In the genomic region with DNA sequence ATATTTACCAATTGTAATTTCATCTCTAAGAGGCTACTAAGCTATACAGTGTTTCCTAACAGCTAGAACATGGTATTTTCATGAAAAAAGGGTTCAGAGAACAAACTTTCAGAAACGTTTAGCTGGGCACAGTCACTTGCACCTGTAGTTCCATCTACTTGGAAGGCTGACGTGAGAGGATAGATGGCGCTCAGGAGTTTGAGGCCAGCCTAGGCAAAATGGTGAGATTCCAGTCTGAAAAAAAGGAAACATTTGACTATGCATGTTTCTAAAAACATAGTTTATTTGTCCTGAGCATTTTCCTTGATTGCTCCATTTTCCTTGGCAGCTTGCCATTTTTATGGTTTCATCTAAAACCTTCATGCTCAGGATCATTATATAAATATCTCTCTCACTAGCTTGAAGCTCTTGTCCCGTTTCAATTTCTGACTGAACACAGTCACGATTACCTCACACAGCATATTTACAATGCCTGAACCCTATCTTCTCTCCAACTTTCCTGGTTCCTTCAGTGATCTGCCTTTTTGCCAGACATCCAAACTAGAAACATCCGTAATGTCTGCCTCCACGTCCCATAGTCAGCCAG, we compare ENCODE assay signal across 18 cellular contexts.
DNase-seq lines count a peak whose midpoint lies in the region; ATAC-seq and TF ChIP-seq lines count a peak whose summit lies in the region.
"Had no signal": no experiment of that assay in that cellular context is flagged by ENCODE, and none has a peak within 500 bp of the region (broad histone marks: within the 10 kb centered on the region; RNA-seq: fewer than 3 reads in every experiment).

No MANE protein-coding gene starts in this region.

- H3K9me3 Mint-ChIP-seq in H9, result peaks cover 0 to 3% of the 10 kb centered on the region in 2 experiments; a peak in 2 of 5 replicates
- H3K9me3 Mint-ChIP-seq: activated naive CD8-positive, alpha-beta T cell treated with anti-CD3 and anti-CD28 coated beads, Interleukin-2, amount 10 ng/mL, durations not matched to agents 7 days and 5 days; dendritic cell treated with granulocyte-macrophage colony-stimulating factor and Interleukin-4, amounts not matched to agents 40 ng/mL and 50 ng/mL, for 4 days; memory B cell had no signal

- no peak overlapping the region for H2BK5ac ChIP-seq in H9 (ENCODE audit: insufficient read length, low read length)

- no peaks in the 10 kb centered on the region for H3K4me1 Mint-ChIP-seq in H9

- no peak overlapping the region for H3K4ac ChIP-seq in H9 (ENCODE audit: low read depth, low read length)

- no peak overlapping the region for H3K56ac ChIP-seq in H9 (ENCODE audit: insufficient read length, low read depth, low read length)

- H3K23me2 ChIP-seq in H9 (ENCODE audit: insufficient read length, low read depth, low read length, poor library complexity, severe bottlenecking), result no peaks in the 10 kb centered on the region

- no peaks in the 10 kb centered on the region for H3K27me3 ChIP-seq in H9 (ENCODE audit: insufficient read depth, low read length)
- no peaks in the 10 kb centered on the region for H3K27me3 ChIP-seq in fibroblast of lung (ENCODE audit: control insufficient read depth, insufficient read depth, low read length)
- H3K27me3 ChIP-seq in gastroesophageal sphincter, result no peaks in the 10 kb centered on the region
- H3K27me3 ChIP-seq: vagina had no signal

- H3K79me1 ChIP-seq in H9 (ENCODE audit: insufficient read depth, low read depth, low read length, poor library complexity, severe bottlenecking), result no peaks in the 10 kb centered on the region

- H3K4me3 ChIP-seq in fibroblast of lung (replicated peaks in 1 of 4; ENCODE audit: control extremely low read depth in 1 of 4, insufficient read depth in 1 of 4, low read depth in 3 of 4, low read length in 4 of 4) (no peak overlapping the region), retinal pigment epithelial cell (ENCODE audit: low read length) (no peak overlapping the region), gastroesophageal sphincter (no peak overlapping the region)
- H3K4me3 ChIP-seq: HAP-1, skin epidermis, vagina had no signal

- no peak overlapping the region for H2BK120ac ChIP-seq in H9 (ENCODE audit: low read depth, low read length, poor library complexity, severe bottlenecking)

- H3K9ac ChIP-seq in H9 (ENCODE audit: extremely low read depth, insufficient read length, low read length) (no peak overlapping the region), fibroblast of lung (ENCODE audit: insufficient read depth, low read length) (no peak overlapping the region)

- no peak overlapping the region for H3T11ph ChIP-seq in H9 (ENCODE audit: low read length)

- H4K91ac ChIP-seq in H9 (ENCODE audit: insufficient read length, low read depth, low read length), result no peak overlapping the region

- peaks cover 3 to 5% (median 5%) of the 10 kb centered on the region in 3 experiments; a peak in 5 of 7 replicates for H3K36me3 Mint-ChIP-seq in H9 (ENCODE audit: insufficient read depth in 1 of 3, low read depth in 3 of 3)

- no peak overlapping the region for H3K4me3 Mint-ChIP-seq in H9
- H3K4me3 Mint-ChIP-seq: activated naive CD8-positive, alpha-beta T cell treated with anti-CD3 and anti-CD28 coated beads, Interleukin-2, amount 10 ng/mL, durations not matched to agents 7 days and 5 days; dendritic cell treated with granulocyte-macrophage colony-stimulating factor and Interleukin-4, amounts not matched to agents 40 ng/mL and 50 ng/mL, for 4 days; memory B cell had no signal

- no peak overlapping the region for H2BK12ac ChIP-seq in H9 (ENCODE audit: insufficient read length, low read depth, low read length)

- in situ Hi-C loops in GM13977 (cut with MboI; ENCODE audit: low pct_unique_long_range_greater_than_20kb, low sequenced_read_pairs, unreplicated experiment), result no loop called here

- no peak overlapping the region for H3K27ac ChIP-seq in H9 (ENCODE audit: insufficient read length, low read depth, low read length)
- peak overlapping the region; percentile 8 for H3K27ac ChIP-seq in fibroblast of lung (ENCODE audit: insufficient read depth, low read length)
- H3K27ac ChIP-seq in gastroesophageal sphincter, result no peak overlapping the region
- H3K27ac ChIP-seq: skin epidermis, vagina had no signal

- no peak overlapping the region for H3K27ac Mint-ChIP-seq in H9
- H3K27ac Mint-ChIP-seq: activated naive CD8-positive, alpha-beta T cell treated with anti-CD3 and anti-CD28 coated beads, Interleukin-2, amount 10 ng/mL, durations not matched to agents 7 days and 5 days; dendritic cell treated with granulocyte-macrophage colony-stimulating factor and Interleukin-4, amounts not matched to agents 40 ng/mL and 50 ng/mL, for 4 days; memory B cell had no signal

- WGBS in H9 (ENCODE audit: extremely low coverage, insufficient read length, low lambda C conversion rate), result no CpG with 5 or more reads among the region's 7 CpGs
- WGBS in gastroesophageal sphincter (ENCODE audit: low coverage in 1 of 2), 2 donors, result 45 to 61% methylated on average over 7 of the region's 7 CpGs

- no peak overlapping the region for H3K18ac ChIP-seq in H9 (ENCODE audit: insufficient read length, low read depth, low read length)

- no peak overlapping the region for H4K5ac ChIP-seq in H9 (ENCODE audit: insufficient read length, low read depth, low read length)

- no peak for TF ChIP-seq EP300 in gastroesophageal sphincter (IDR thresholded peaks at IDR 0.05)

- no peak for TF ChIP-seq POLR2A in gastroesophageal sphincter (IDR thresholded peaks at IDR 0.05)

- H3K4me1 ChIP-seq in H9 (ENCODE audit: insufficient read depth, low read length) (no peaks in the 10 kb centered on the region), fibroblast of lung (ENCODE audit: control insufficient read depth, extremely low read depth, insufficient read depth, low read length) (peaks cover 3% of the 10 kb centered on the region), gastroesophageal sphincter (peaks cover 0 to 8% (median 0%) of the 10 kb centered on the region in 3 donors)
- H3K4me1 ChIP-seq: vagina had no signal

- H2AFZ ChIP-seq in H9 (ENCODE audit: low read length) (no peak overlapping the region), fibroblast of lung (ENCODE audit: low read length) (peak overlapping the region; percentile 33)

- H4K8ac ChIP-seq in H9 (replicated peaks; ENCODE audit: insufficient read length, low read depth, low read length), result no peak overlapping the region

- H3K36me3 ChIP-seq in fibroblast of lung (ENCODE audit: control insufficient read depth, insufficient read depth, low read length), result no peaks in the 10 kb centered on the region
- H3K36me3 ChIP-seq in gastroesophageal sphincter, result no peaks in the 10 kb centered on the region
- H3K36me3 ChIP-seq: vagina had no signal

- no peak for DNase-seq in H9
- peak; percentile 27 for DNase-seq in amniotic stem cell (lab: John Stamatoyannopoulos, UW)
- DNase-seq in fibroblast of lung (ENCODE audit: low read depth in 2 of 2), result peak; percentile 59 to 94
- DNase-seq in retinal pigment epithelial cell (ENCODE audit: low read depth), result no peak
- DNase-seq in GM13977 (ENCODE audit: low spot score), result no peak
- DNase-seq: activated CD8-positive, alpha-beta memory T cell treated with anti-CD3 and anti-CD28 coated beads, Interleukin-2, amount 50 U/mL, for 48 hours; activated naive CD8-positive, alpha-beta T cell treated with anti-CD3 and anti-CD28 coated beads, Interleukin-2, amount 10 ng/mL, durations not matched to agents 7 days and 5 days; DND-41; NCI-H1417; SHP77; stimulated activated naive CD4-positive, alpha-beta T cell treated with Interleukin-2 at 50 U/mL for 16 hours had no signal

- H3K79me2 ChIP-seq in H9 (ENCODE audit: insufficient read depth, low read length) (no peaks in the 10 kb centered on the region), fibroblast of lung (ENCODE audit: control insufficient read depth, insufficient read depth, low read length) (no peaks in the 10 kb centered on the region)

- H3K23ac ChIP-seq in H9 (ENCODE audit: insufficient read length, low read depth, low read length), result no peak overlapping the region

- no peak overlapping the region for H2AK5ac ChIP-seq in H9 (ENCODE audit: insufficient read length, low read length)

- no peaks in the 10 kb centered on the region for H3K9me3 ChIP-seq in H9 (ENCODE audit: control insufficient read depth, low read depth, low read length)
- no peaks in the 10 kb centered on the region for H3K9me3 ChIP-seq in fibroblast of lung (ENCODE audit: control insufficient read depth, insufficient read depth, low read depth, low read length)
- no peaks in the 10 kb centered on the region for H3K9me3 ChIP-seq in gastroesophageal sphincter
- H3K9me3 ChIP-seq: HAP-1, vagina had no signal

- no peak overlapping the region for H2BK20ac ChIP-seq in H9 (ENCODE audit: low read depth, low read length, poor library complexity, severe bottlenecking)

- no peak overlapping the region for H3K14ac ChIP-seq in H9 (ENCODE audit: insufficient read depth, low read length)

- ATAC-seq in gastroesophageal sphincter (no peak), GM19035 (IDR thresholded peaks at IDR 0.05; ENCODE audit: unreplicated experiment) (no peak)

- no peaks in the 10 kb centered on the region for H4K20me1 ChIP-seq in H9 (ENCODE audit: control insufficient read depth, insufficient read depth, insufficient read length)
- no peaks in the 10 kb centered on the region for H4K20me1 ChIP-seq in fibroblast of lung (ENCODE audit: control insufficient read depth, extremely low read depth, insufficient read depth, low read length)

- TF ChIP-seq CTCF in H9 (conservative IDR thresholded peaks at IDR 0.05), result peak; percentile 43; the same call in 2 of the 3 replicates
- peak in 1 of 2 donors; percentile 25 for TF ChIP-seq CTCF in fibroblast of lung (conservative IDR thresholded peaks at IDR 0.05 in 1 of 2, IDR thresholded peaks at IDR 0.05 in 1 of 2; ENCODE audit: low read depth in 1 of 2, low read length in 2 of 2)
- peak; percentile 17 for TF ChIP-seq CTCF in retinal pigment epithelial cell (conservative IDR thresholded peaks at IDR 0.05; ENCODE audit: low read depth, low read length)
- TF ChIP-seq CTCF in gastroesophageal sphincter (IDR thresholded peaks at IDR 0.05), result no peak
- TF ChIP-seq CTCF in GM13977 (IDR thresholded peaks at IDR 0.05; ENCODE audit: extremely low read depth, insufficient read depth, missing control alignments), result no peak

- H3K4me2 ChIP-seq in H9 (ENCODE audit: insufficient read depth, insufficient read length, low read length), result no peak overlapping the region
- H3K4me2 ChIP-seq in fibroblast of lung (ENCODE audit: extremely low read depth, insufficient read depth, low read length), result peak overlapping the region; percentile 48

- no peak overlapping the region for H2BK15ac ChIP-seq in H9 (ENCODE audit: low read depth, low read length)

- H3K27me3 Mint-ChIP-seq in H9 (ENCODE audit: low read depth), result no peaks in the 10 kb centered on the region
- H3K27me3 Mint-ChIP-seq: activated naive CD8-positive, alpha-beta T cell treated with anti-CD3 and anti-CD28 coated beads, Interleukin-2, amount 10 ng/mL, durations not matched to agents 7 days and 5 days; dendritic cell treated with granulocyte-macrophage colony-stimulating factor and Interleukin-4, amounts not matched to agents 40 ng/mL and 50 ng/mL, for 4 days had no signal

Comparison
In these comparisons a context has a peak if more than half of its experiments do, and no peak if none do; other contexts are left out.
1. DNase-seq: peak in amniotic stem cell (single experiment) and fibroblast of lung (2 of 2); none in H9 (single experiment), retinal pigment epithelial cell (single experiment) and GM13977 (single experiment).
2. CTCF ChIP-seq: peak in H9 (single experiment) and retinal pigment epithelial cell (single experiment); none in gastroesophageal sphincter (0 of 4) and GM13977 (single experiment).